In the genomic region with DNA sequence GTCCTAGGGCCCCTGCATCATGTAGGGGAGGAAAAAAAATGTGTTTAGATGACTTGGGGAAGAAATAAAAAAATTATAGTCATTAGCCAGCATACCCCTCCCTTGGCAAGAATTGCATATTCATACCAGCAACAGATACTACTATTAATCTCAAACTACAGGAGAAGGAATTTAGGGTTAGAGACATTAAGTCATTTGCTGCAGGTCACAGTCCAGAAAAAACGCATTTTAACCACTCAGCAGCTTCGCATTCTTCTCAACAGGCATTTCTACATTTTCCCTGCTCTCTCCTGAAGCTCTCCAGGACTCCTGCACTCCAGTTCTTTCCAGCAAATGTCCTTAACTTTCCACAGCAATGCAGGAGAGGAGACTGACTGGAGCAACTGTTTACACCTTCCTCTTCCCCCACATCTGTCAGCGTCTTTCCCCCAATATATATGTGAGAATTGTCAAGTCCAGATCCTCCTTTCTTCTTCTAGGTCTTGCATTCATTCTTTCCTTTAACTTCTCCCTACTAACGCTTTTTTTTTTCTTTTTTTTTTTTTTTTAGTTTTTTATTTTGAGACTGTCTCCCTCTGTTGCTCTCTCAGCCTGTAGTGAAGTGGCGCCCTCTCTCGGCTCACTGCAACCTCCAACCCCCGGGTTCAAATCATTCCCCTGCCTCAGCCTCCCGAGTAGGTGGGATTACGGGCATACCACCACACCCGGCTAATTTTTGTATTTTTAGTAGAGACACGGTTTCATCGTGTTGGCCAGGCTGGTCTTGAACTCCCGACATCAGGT, we compare ENCODE assay signal across 8 cellular contexts. TPM values are rescaled to one million over a fixed set of nuclear protein-coding genes. Genes with fewer than 3 reads are reported as not detected.
A peak's percentile ranks its signal among the peaks of the same experiment; 100 is the strongest.
DNase-seq lines count a peak whose midpoint lies in the region; ATAC-seq and TF ChIP-seq lines count a peak whose summit lies in the region.

No MANE protein-coding gene starts in this region.

- no peaks in the 10 kb centered on the region for H3K9me2 ChIP-seq in HCT116 (ENCODE audit: insufficient read depth)

- peak; percentile 44 for TF ChIP-seq RAD21 in HCT116 (IDR thresholded peaks at IDR 0.05; ENCODE audit: low read depth)

- no peaks in the 10 kb centered on the region for H3K4me1 Mint-ChIP-seq in activated T-helper 1 cell treated with anti-CD3 and anti-CD28 coated beads, Interleukin-12 subunit alpha, Interleukin-12 subunit beta, Interleukin-2, Interleukin-4 antibody, amounts not matched to agents 30 ng/mL and 10 ng/mL and 1 ng/mL, durations not matched to agents 14 hours and 24 hours and 36 hours (ENCODE audit: low read depth)

- no peaks in the 10 kb centered on the region for H4K20me1 ChIP-seq in HCT116 (ENCODE audit: insufficient read depth)

- no peak overlapping the region for H3K4me3 ChIP-seq in BE2C (ENCODE audit: low read depth, low read length)
- no peak overlapping the region for H3K4me3 ChIP-seq in HCT116 (replicated peaks in 1 of 2; ENCODE audit: low read depth in 1 of 2, low read length in 2 of 2)
- no peak overlapping the region for H3K4me3 ChIP-seq in left lung

- no peak overlapping the region for H3K27ac ChIP-seq in HCT116 (ENCODE audit: low read depth, low read length)
- H3K27ac ChIP-seq in left lung, result peak overlapping the region in 1 of 2 donors; percentile 30

- no peaks in the 10 kb centered on the region for H3K4me1 ChIP-seq in BE2C
- no peaks in the 10 kb centered on the region for H3K4me1 ChIP-seq in HCT116 (ENCODE audit: control insufficient read depth in 1 of 2, insufficient read depth in 2 of 2, low read length in 2 of 2)
- no peaks in the 10 kb centered on the region for H3K4me1 ChIP-seq in left lung

- no peak overlapping the region for H3K4me2 ChIP-seq in HCT116 (ENCODE audit: low read length)

- H3K9me3 Mint-ChIP-seq in activated T-helper 1 cell treated with anti-CD3 and anti-CD28 coated beads, Interleukin-12 subunit alpha, Interleukin-12 subunit beta, Interleukin-2, Interleukin-4 antibody, amounts not matched to agents 30 ng/mL and 10 ng/mL and 1 ng/mL, durations not matched to agents 14 hours and 24 hours and 36 hours, result no peaks in the 10 kb centered on the region

- H3K36me3 Mint-ChIP-seq in activated T-helper 1 cell treated with anti-CD3 and anti-CD28 coated beads, Interleukin-12 subunit alpha, Interleukin-12 subunit beta, Interleukin-2, Interleukin-4 antibody, amounts not matched to agents 30 ng/mL and 10 ng/mL and 1 ng/mL, durations not matched to agents 14 hours and 24 hours and 36 hours (ENCODE audit: low read depth), result no peaks in the 10 kb centered on the region

- no peak for TF ChIP-seq POLR2A in HCT116 (IDR thresholded peaks at IDR 0.05; ENCODE audit: borderline replicate concordance, extremely low read depth, insufficient read depth, insufficient read length)

- H3K27ac Mint-ChIP-seq in activated T-helper 1 cell treated with anti-CD3 and anti-CD28 coated beads, Interleukin-12 subunit alpha, Interleukin-12 subunit beta, Interleukin-2, Interleukin-4 antibody, amounts not matched to agents 30 ng/mL and 10 ng/mL and 1 ng/mL, durations not matched to agents 14 hours and 24 hours and 36 hours, result no peak overlapping the region

- peaks cover 3% of the 10 kb centered on the region for H3K27me3 Mint-ChIP-seq in activated T-helper 1 cell treated with anti-CD3 and anti-CD28 coated beads, Interleukin-12 subunit alpha, Interleukin-12 subunit beta, Interleukin-2, Interleukin-4 antibody, amounts not matched to agents 30 ng/mL and 10 ng/mL and 1 ng/mL, durations not matched to agents 14 hours and 24 hours and 36 hours (ENCODE audit: insufficient read depth)

- RAD21 ChIA-PET in HCT116 (lab: Charles Lee; ENCODE audit: low non-redundant PET in 1 of 2, low total read pairs in 2 of 2, uncharacterized antibody in 2 of 2, unreplicated experiment in 2 of 2), result interaction anchor here (1.0 to 1.2 kb wide), 2 partner anchors 222 kb away, joined by 4 to 5 read pairs; no protein-coding TSS in a partner anchor

- no TSS peak for BruUV-seq in HCT116 (replicated peaks; lab: Mats Ljungman, UMichigan)

- DNase-seq in BE2C (peak; percentile 14), HCT116 (ENCODE audit: low read depth, low spot score) (no peak), left lung (no peak), HuH-7.5 (ENCODE audit: low spot score) (no peak), EL (no peak)
- DNase-seq in activated CD4-positive, alpha-beta T cell treated with anti-CD3 and anti-CD28 coated beads, Interleukin-2, amount 50 U/mL, for 48 hours, result peak; percentile 35 to 41
- DNase-seq in stimulated activated naive CD4-positive, alpha-beta T cell (lab: John Stamatoyannopoulos, UW), result no peak
- DNase-seq in activated T-helper 1 cell treated with anti-CD3 and anti-CD28 coated beads, Interleukin-12 subunit alpha, Interleukin-12 subunit beta, Interleukin-2, Interleukin-4 antibody, amounts not matched to agents 30 ng/mL and 10 ng/mL and 1 ng/mL, durations not matched to agents 14 hours and 24 hours and 36 hours (ENCODE audit: low spot score), result no peak

- no peak overlapping the region for H2AFZ ChIP-seq in HCT116 (ENCODE audit: low read depth, low read length, poor library complexity, severe bottlenecking)

- H3K9me3 ChIP-seq in BE2C, result no peaks in the 10 kb centered on the region
- H3K9me3 ChIP-seq in HCT116 (ENCODE audit: control insufficient read depth in 1 of 2, insufficient read depth in 1 of 2, low read depth in 1 of 2, low read length in 2 of 2), result no peaks in the 10 kb centered on the region
- H3K9me3 ChIP-seq in left lung, result no peaks in the 10 kb centered on the region

- peaks cover 3% of the 10 kb centered on the region; the same call in 1 of the 2 replicates for H3K27me3 ChIP-seq in BE2C
- H3K27me3 ChIP-seq in HCT116 (ENCODE audit: insufficient read depth, low read length), result no peaks in the 10 kb centered on the region
- no peaks in the 10 kb centered on the region for H3K27me3 ChIP-seq in left lung

- CTCF ChIA-PET in HCT116 (lab: Charles Lee), result interaction anchor here (1.3 kb wide), 1 partner anchor 222 kb away, joined by 9 read pairs; no protein-coding TSS in a partner anchor

- TF ChIP-seq CTCF in BE2C (IDR thresholded peaks at IDR 0.05; ENCODE audit: low read depth, low read length) (peak; percentile 45), HCT116 (IDR thresholded peaks at IDR 0.05 in 2 of 3, conservative IDR thresholded peaks at IDR 0.05 in 1 of 3; ENCODE audit: borderline replicate concordance in 1 of 3, insufficient read depth in 1 of 3, low read depth in 2 of 3, low read length in 2 of 3) (peak; percentile 17 to 39 (median 36); a peak in 4 of 6 replicates), left lung (IDR thresholded peaks at IDR 0.05) (no peak)

- H3K79me2 ChIP-seq in HCT116 (ENCODE audit: insufficient read depth, low read length), result no peaks in the 10 kb centered on the region

- no peak; the same call in 1 of the 2 replicates for ATAC-seq in HCT116
- ATAC-seq in left lung, result peak; percentile 56

- POLR2A ChIA-PET in HCT116 (lab: Charles Lee), result no interaction called here

- H3K4me3 Mint-ChIP-seq in activated T-helper 1 cell treated with anti-CD3 and anti-CD28 coated beads, Interleukin-12 subunit alpha, Interleukin-12 subunit beta, Interleukin-2, Interleukin-4 antibody, amounts not matched to agents 30 ng/mL and 10 ng/mL and 1 ng/mL, durations not matched to agents 14 hours and 24 hours and 36 hours, result no peak overlapping the region

- no peak overlapping the region for H3K9ac ChIP-seq in HCT116 (ENCODE audit: low read length)

- intact Hi-C loops in HCT116 (cut with micrococcal nuclease) (no loop called here), left lung (cut with DNase I) (no loop called here)
- intact Hi-C loops in activated T-helper 1 cell treated with anti-CD3 and anti-CD28 coated beads, Interleukin-12 subunit alpha, Interleukin-12 subunit beta, Interleukin-2, Interleukin-4 antibody, amounts not matched to agents 30 ng/mL and 10 ng/mL and 1 ng/mL, durations not matched to agents 14 hours and 24 hours and 36 hours (cut with micrococcal nuclease), result loop anchor here (1.0 to 10.0 kb wide), 2 partner anchors 222 to 287 kb away; no protein-coding TSS in a partner anchor

- no peaks in the 10 kb centered on the region for H3K36me3 ChIP-seq in BE2C
- no peaks in the 10 kb centered on the region for H3K36me3 ChIP-seq in HCT116 (ENCODE audit: control insufficient read depth in 1 of 2, insufficient read depth in 2 of 2, low read length in 2 of 2)
- no peaks in the 10 kb centered on the region for H3K36me3 ChIP-seq in left lung

TF ChIP-seq in HCT116, 20 proteins besides CTCF, POLR2A, EP300 and RAD21 (continues in another document):
- TF ChIP-seq EZH2phosphoT487 (IDR thresholded peaks at IDR 0.05; ENCODE audit: borderline replicate concordance), result no peak
- TF ChIP-seq SIN3A (IDR thresholded peaks at IDR 0.05; ENCODE audit: low read depth), result no peak

RNA-seq across cellular contexts. Expression of a gene that starts 35.6 kb away (rescaled TPM):
- not detected for polyA plus RNA-seq in BE2C (2012; ENCODE audit: insufficient read depth, insufficient read length, low read depth)
- total RNA-seq in HCT116 (2021; ENCODE audit: unreplicated experiment) (not detected), left lung (not detected)
- not detected in 2 replicates for polyA plus RNA-seq in HCT116 (2012)
- not detected in 2 replicates for total RNA-seq in activated T-helper 1 cell treated with anti-CD3 and anti-CD28 coated beads, Interleukin-12 subunit alpha, Interleukin-12 subunit beta, Interleukin-2, Interleukin-4 antibody, amounts not matched to agents 30 ng/mL and 10 ng/mL and 1 ng/mL, durations not matched to agents 14 hours and 24 hours and 36 hours

RNA-seq across cellular contexts. Expression of a gene that starts 51.8 kb away (rescaled TPM):
- 10.5 TPM for polyA plus RNA-seq in BE2C (2012; ENCODE audit: insufficient read depth, insufficient read length, low read depth)
- total RNA-seq in HCT116 (2021; ENCODE audit: unreplicated experiment) (33.4 TPM), left lung (10 to 100 TPM; 49.4 to 51.4 TPM)
- polyA plus RNA-seq in HCT116 (2012), result 6.7 and 8.7 TPM in 2 replicates
- total RNA-seq in activated T-helper 1 cell treated with anti-CD3 and anti-CD28 coated beads, Interleukin-12 subunit alpha, Interleukin-12 subunit beta, Interleukin-2, Interleukin-4 antibody, amounts not matched to agents 30 ng/mL and 10 ng/mL and 1 ng/mL, durations not matched to agents 14 hours and 24 hours and 36 hours, result 27.3 and 27.6 TPM in 2 replicates

Comparison
In these comparisons a context has a peak if more than half of its experiments do, and no peak if none do; other contexts are left out.
1. DNase-seq: peak in BE2C (single experiment) and activated CD4-positive, alpha-beta T cell treated with anti-CD3 and anti-CD28 coated beads, Interleukin-2, amount 50 U/mL, for 48 hours (2 of 2); none in HCT116 (single experiment), left lung (0 of 2), stimulated activated naive CD4-positive, alpha-beta T cell (0 of 6), HuH-7.5 (single experiment), activated T-helper 1 cell treated with anti-CD3 and anti-CD28 coated beads, Interleukin-12 subunit alpha, Interleukin-12 subunit beta, Interleukin-2, Interleukin-4 antibody, amounts not matched to agents 30 ng/mL and 10 ng/mL and 1 ng/mL, durations not matched to agents 14 hours and 24 hours and 36 hours (single experiment) and EL (single experiment).
2. CTCF ChIP-seq: peak in BE2C (single experiment) and HCT116 (3 of 3); none in left lung (0 of 2).